26 cellular contexts compared by ENCODE assay signal in the genomic region with DNA sequence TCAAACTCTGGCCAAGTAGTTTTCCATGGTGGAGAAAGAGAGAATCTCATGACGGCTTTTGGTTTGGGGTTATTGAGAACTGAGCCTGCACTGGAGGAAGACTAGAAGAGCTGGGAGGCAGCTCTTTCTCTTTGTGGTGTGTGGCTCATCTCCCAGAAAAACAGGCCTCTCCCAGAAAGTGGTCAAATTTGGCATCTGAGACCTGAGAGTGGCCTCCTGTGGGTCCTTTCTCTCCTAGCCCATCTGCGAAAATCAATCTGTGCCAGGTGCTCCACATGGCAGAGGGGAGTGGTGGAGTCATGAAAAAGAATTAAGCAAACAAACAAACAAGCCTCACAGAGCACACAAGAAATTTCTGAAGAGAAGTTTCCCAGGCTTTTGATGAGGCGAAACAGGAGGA.
DNase-seq lines count a peak whose midpoint lies in the region; ATAC-seq, FAIRE-seq and TF ChIP-seq lines count a peak whose summit lies in the region.
"Had no signal": no experiment of that assay in that cellular context is flagged by ENCODE, and none has a peak within 500 bp of the region (broad histone marks: within the 10 kb centered on the region; RNA-seq: fewer than 3 reads in every experiment).

No MANE protein-coding gene starts in this region.

- no peak for ATAC-seq in HG03135 (IDR thresholded peaks at IDR 0.05; ENCODE audit: unreplicated experiment)
- ATAC-seq: activated CD8-positive, alpha-beta T cell treated with anti-CD3 and anti-CD28 coated beads, Interleukin-2, amount 10 ng/mL, durations not matched to agents 7 days and 5 days; CD8-positive, alpha-beta T cell; effector memory CD8-positive, alpha-beta T cell; Panc1 had no signal

- H3K27me3 ChIP-seq in small intestine (ENCODE audit: control insufficient read depth in 2 of 2, insufficient read depth in 2 of 2, low read length in 2 of 2): no peaks in the 10 kb centered on the region
- H3K27me3 ChIP-seq: brain microvascular endothelial cell, colonic mucosa, esophagus squamous epithelium, sigmoid colon had no signal

- TF ChIP-seq CTCF in foreskin fibroblast (IDR thresholded peaks at IDR 0.05; ENCODE audit: low read depth, low read length): no peak

- no peaks in the 10 kb centered on the region for H3K4me1 ChIP-seq in small intestine (ENCODE audit: control insufficient read depth in 2 of 2, insufficient read depth in 1 of 2, low read depth in 1 of 2, low read length in 1 of 2)
- H3K4me1 ChIP-seq: colonic mucosa, esophagus squamous epithelium, sigmoid colon had no signal

- H3K36me3 ChIP-seq in small intestine (ENCODE audit: control insufficient read depth in 2 of 2, insufficient read depth in 2 of 2, low read length in 2 of 2): no peaks in the 10 kb centered on the region
- H3K36me3 ChIP-seq: brain microvascular endothelial cell, colonic mucosa, esophagus squamous epithelium, sigmoid colon had no signal

- 82 to 92% (median 87%) methylated on average over 3 of the region's 3 CpGs for WGBS in small intestine, 3 donors

- no peak overlapping the region for H3K4me3 ChIP-seq in small intestine (ENCODE audit: low read depth in 1 of 2, low read length in 2 of 2)
- no peak overlapping the region for H3K4me3 ChIP-seq in foreskin fibroblast (ENCODE audit: low read depth in 1 of 2, low read length in 2 of 2)
- H3K4me3 ChIP-seq: colonic mucosa, esophagus squamous epithelium, sigmoid colon had no signal

- DNase-seq in NCI-H2107 treated with DMSO at 0.1 percent for 48 hours (lab: John Stamatoyannopoulos, UW; ENCODE audit: unreplicated experiment) (peak; percentile 58), NCI-H2107 (lab: John Stamatoyannopoulos, UW) (no peak), NCI-H345 (lab: John Stamatoyannopoulos, UW) (peak; percentile 63), astrocyte of the hippocampus (ENCODE audit: low read depth, low spot score) (peak; percentile 60), small intestine (no peak), glomerular visceral epithelial cell (ENCODE audit: extremely low spot score) (no peak), foreskin fibroblast (no peak)
- DNase-seq: activated CD4-positive, alpha-beta T cell treated with anti-CD3 and anti-CD28 coated beads for 1 hour; activated CD8-positive, alpha-beta T cell treated with anti-CD3 and anti-CD28 coated beads, Interleukin-2, amount 10 ng/mL, durations not matched to agents 7 days and 5 days; activated gamma-delta T cell; activated T-cell treated with anti-CD3 and anti-CD28 coated beads for 4 hours; brain microvascular endothelial cell; CD8-positive, alpha-beta T cell; colonic mucosa; DMS79 treated with DMSO at 0.1 percent for 48 hours; effector memory CD8-positive, alpha-beta T cell; esophagus squamous epithelium; MM.1S; sigmoid colon; stimulated activated CD8-positive, alpha-beta memory T cell treated with anti-CD3 and anti-CD28 coated beads, Interleukin-4, amount 100 ng/mL, for 48 hours; T-helper 1 cell had no signal

- FAIRE-seq in small intestine (lab: Jason Lieb, UNC): no peak
- FAIRE-seq: A204.1, H1, TTC549 had no signal

- no peak overlapping the region for H3K27ac ChIP-seq in small intestine (ENCODE audit: low read depth in 1 of 2, low read length in 1 of 2)
- H3K27ac ChIP-seq: brain microvascular endothelial cell, colonic mucosa, esophagus squamous epithelium, sigmoid colon had no signal

- H3K9me3 ChIP-seq in small intestine (ENCODE audit: control insufficient read depth, low read depth): no peaks in the 10 kb centered on the region
- H3K9me3 ChIP-seq: colonic mucosa, esophagus squamous epithelium had no signal

Comparison
In these comparisons a context has a peak if more than half of its experiments do, and no peak if none do; other contexts are left out.
1. DNase-seq: peak in NCI-H2107 treated with DMSO at 0.1 percent for 48 hours (single experiment), NCI-H345 (single experiment) and astrocyte of the hippocampus (single experiment); none in NCI-H2107 (single experiment), small intestine (single experiment), glomerular visceral epithelial cell (single experiment) and foreskin fibroblast (0 of 2).